Comparison of ENCODE assay signal across 8 cellular contexts in genomic region chr7:114082934-114083647, GRCh38.
DNase-seq lines count a peak whose midpoint lies in the region; ATAC-seq and TF ChIP-seq lines count a peak whose summit lies in the region.

No MANE protein-coding gene starts in this region.

- H3K27ac ChIP-seq in SK-N-SH (ENCODE audit: low read depth in 2 of 2, low read length in 1 of 2) (no peak overlapping the region), lower lobe of right lung (no peak overlapping the region), tibial artery (no peak overlapping the region)

- H3K27me3 ChIP-seq in SK-N-SH (ENCODE audit: insufficient read depth) (peaks cover 86% of the 10 kb centered on the region), lower lobe of right lung (ENCODE audit: low read depth) (peaks cover 65% of the 10 kb centered on the region), tibial artery (peaks cover 0 to 11% of the 10 kb centered on the region in 2 donors)

- H3K36me3 ChIP-seq in SK-N-SH (replicated peaks in 1 of 2; ENCODE audit: control insufficient read depth in 1 of 2, insufficient read depth in 2 of 2, low read length in 1 of 2) (no peaks in the 10 kb centered on the region), lower lobe of right lung (no peaks in the 10 kb centered on the region), tibial artery (no peaks in the 10 kb centered on the region)

- DNase-seq in SK-N-SH (peak; percentile 37), ecto neural progenitor cell (ENCODE audit: low spot score) (peak; percentile 82), lower lobe of right lung (peak; percentile 43), tibial artery (peak in 1 of 2 donors; percentile 23), NCI-H2107 treated with DMSO at 0.1 percent for 48 hours (lab: John Stamatoyannopoulos, UW; ENCODE audit: unreplicated experiment) (no peak), NCI-H128 (lab: John Stamatoyannopoulos, UW; ENCODE audit: unreplicated experiment) (no peak)

- H3K4me3 ChIP-seq in SK-N-SH (ENCODE audit: low read depth in 2 of 2, low read length in 1 of 2) (no peak overlapping the region), lower lobe of right lung (peak overlapping the region; percentile 58), tibial artery (peak overlapping the region; percentile 42 to 86)

- TF ChIP-seq RAD21 in SK-N-SH (IDR thresholded peaks at IDR 0.05; ENCODE audit: low read length) = no peak

- TF ChIP-seq CTCF in SK-N-SH (IDR thresholded peaks at IDR 0.05) = no peak
- TF ChIP-seq CTCF in lower lobe of right lung (IDR thresholded peaks at IDR 0.05) = no peak
- no peak for TF ChIP-seq CTCF in tibial artery (IDR thresholded peaks at IDR 0.05)

- no peaks in the 10 kb centered on the region for H3K9me2 ChIP-seq in SK-N-SH

- no peak overlapping the region for H3K4me2 ChIP-seq in SK-N-SH

- CTCF ChIA-PET in SK-N-SH (lab: Yijun Ruan, JAX) = interaction anchor here (1.0 to 1.4 kb wide), 3 partner anchors 15 to 1597 kb away, joined by 3 read pairs; no protein-coding TSS in a partner anchor

- H3K9ac ChIP-seq in SK-N-SH = no peak overlapping the region

- intact Hi-C loops in lower lobe of right lung (cut with DNase I) (no loop called here), tibial artery (cut with DNase I; ENCODE audit: low total_unique reads) (no loop called here)

- no peak overlapping the region for H2AFZ ChIP-seq in SK-N-SH (ENCODE audit: low read depth)

- H3K4me1 ChIP-seq in SK-N-SH (ENCODE audit: control insufficient read depth in 1 of 2, insufficient read depth in 2 of 2, low read depth in 1 of 2, low read length in 1 of 2) (peaks cover 0 to 3% of the 10 kb centered on the region in 2 experiments; a peak in 1 of 4 replicates), lower lobe of right lung (peaks cover 30% of the 10 kb centered on the region), tibial artery (peaks cover 0 to 44% (median 13%) of the 10 kb centered on the region in 4 donors)

- POLR2A ChIA-PET in SK-N-SH (lab: Yijun Ruan, JAX) = no interaction called here

- no peak for TF ChIP-seq EP300 in SK-N-SH (IDR thresholded peaks at IDR 0.05; ENCODE audit: borderline replicate concordance in 1 of 2, low read depth in 1 of 2, low read length in 1 of 2)

- H3F3A ChIP-seq in SK-N-SH (replicated peaks; ENCODE audit: insufficient read depth) = peaks cover 3% of the 10 kb centered on the region

- 10% methylated on average over 42 of the region's 45 CpGs for WGBS in SK-N-SH (ENCODE audit: low lambda C conversion rate)

- no peaks in the 10 kb centered on the region for H3K9me3 ChIP-seq in SK-N-SH
- no peaks in the 10 kb centered on the region for H3K9me3 ChIP-seq in lower lobe of right lung
- no peaks in the 10 kb centered on the region for H3K9me3 ChIP-seq in tibial artery

- H3K79me2 ChIP-seq in SK-N-SH (ENCODE audit: insufficient read depth) = no peaks in the 10 kb centered on the region

- no peaks in the 10 kb centered on the region for H4K20me1 ChIP-seq in SK-N-SH (ENCODE audit: insufficient read depth)

- ATAC-seq in SK-N-SH treated with all-trans-retinoic acid at 6 μM for 48 hours = no peak
- no peak for ATAC-seq in lower lobe of right lung
- ATAC-seq in GM19023 (IDR thresholded peaks at IDR 0.05; ENCODE audit: unreplicated experiment) = no peak

TF ChIP-seq in SK-N-SH, 30 proteins besides CTCF, POLR2A, EP300 and RAD21:
- TF ChIP-seq POLR2AphosphoS5 (IDR thresholded peaks at IDR 0.05; ENCODE audit: low read depth, low read length) = peak; percentile 43; the same call in 1 of the 2 replicates
- no peak for TF ChIP-seq CHD2 (IDR thresholded peaks at IDR 0.05; ENCODE audit: low read length, partially characterized antibody)
- TF ChIP-seq NRF1 (IDR thresholded peaks at IDR 0.05; ENCODE audit: low read depth, low read length) = no peak
- TF ChIP-seq GABPA (IDR thresholded peaks at IDR 0.05; ENCODE audit: low read depth) = no peak
- TF ChIP-seq, protein P1, sequence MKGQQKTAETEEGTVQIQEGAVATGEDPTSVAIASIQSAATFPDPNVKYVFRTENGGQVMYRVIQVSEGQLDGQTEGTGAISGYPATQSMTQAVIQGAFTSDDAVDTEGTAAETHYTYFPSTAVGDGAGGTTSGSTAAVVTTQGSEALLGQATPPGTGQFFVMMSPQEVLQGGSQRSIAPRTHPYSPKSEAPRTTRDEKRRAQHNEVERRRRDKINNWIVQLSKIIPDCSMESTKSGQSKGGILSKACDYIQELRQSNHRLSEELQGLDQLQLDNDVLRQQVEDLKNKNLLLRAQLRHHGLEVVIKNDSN (IDR thresholded peaks at IDR 0.05; ENCODE audit: borderline replicate concordance, low read depth) = no peak
- TF ChIP-seq JUND (IDR thresholded peaks at IDR 0.05) = no peak
- peak; percentile 66; the same call in 1 of the 2 replicates for TF ChIP-seq EZH2phosphoT487 (IDR thresholded peaks at IDR 0.05; ENCODE audit: borderline replicate concordance, low read depth)

TF ChIP-seq in SK-N-SH treated with all-trans-retinoic acid at 6 μM for 48 hours, 23 proteins besides CTCF, POLR2A, EP300 and RAD21:
- no peak for TF ChIP-seq SNAI2 (CRISPR knock-in tag; IDR thresholded peaks at IDR 0.05)
- TF ChIP-seq CSDC2 (CRISPR knock-in tag; IDR thresholded peaks at IDR 0.05) = no peak
- TF ChIP-seq POU6F1 (CRISPR knock-in tag; IDR thresholded peaks at IDR 0.05; ENCODE audit: borderline replicate concordance, low read depth) = no peak
- TF ChIP-seq, protein P2, sequence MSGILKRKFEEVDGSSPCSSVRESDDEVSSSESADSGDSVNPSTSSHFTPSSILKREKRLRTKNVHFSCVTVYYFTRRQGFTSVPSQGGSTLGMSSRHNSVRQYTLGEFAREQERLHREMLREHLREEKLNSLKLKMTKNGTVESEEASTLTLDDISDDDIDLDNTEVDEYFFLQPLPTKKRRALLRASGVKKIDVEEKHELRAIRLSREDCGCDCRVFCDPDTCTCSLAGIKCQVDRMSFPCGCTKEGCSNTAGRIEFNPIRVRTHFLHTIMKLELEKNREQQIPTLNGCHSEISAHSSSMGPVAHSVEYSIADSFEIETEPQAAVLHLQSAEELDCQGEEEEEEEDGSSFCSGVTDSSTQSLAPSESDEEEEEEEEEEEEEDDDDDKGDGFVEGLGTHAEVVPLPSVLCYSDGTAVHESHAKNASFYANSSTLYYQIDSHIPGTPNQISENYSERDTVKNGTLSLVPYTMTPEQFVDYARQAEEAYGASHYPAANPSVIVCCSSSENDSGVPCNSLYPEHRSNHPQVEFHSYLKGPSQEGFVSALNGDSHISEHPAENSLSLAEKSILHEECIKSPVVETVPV (CRISPR knock-in tag; IDR thresholded peaks at IDR 0.05) = no peak
- no peak for TF ChIP-seq TOX (CRISPR knock-in tag; IDR thresholded peaks at IDR 0.05; ENCODE audit: borderline replicate concordance)
- no peak for TF ChIP-seq RARB (CRISPR knock-in tag; IDR thresholded peaks at IDR 0.05)
- TF ChIP-seq ISL1 (CRISPR knock-in tag; IDR thresholded peaks at IDR 0.05) = no peak
- TF ChIP-seq, protein P3, sequence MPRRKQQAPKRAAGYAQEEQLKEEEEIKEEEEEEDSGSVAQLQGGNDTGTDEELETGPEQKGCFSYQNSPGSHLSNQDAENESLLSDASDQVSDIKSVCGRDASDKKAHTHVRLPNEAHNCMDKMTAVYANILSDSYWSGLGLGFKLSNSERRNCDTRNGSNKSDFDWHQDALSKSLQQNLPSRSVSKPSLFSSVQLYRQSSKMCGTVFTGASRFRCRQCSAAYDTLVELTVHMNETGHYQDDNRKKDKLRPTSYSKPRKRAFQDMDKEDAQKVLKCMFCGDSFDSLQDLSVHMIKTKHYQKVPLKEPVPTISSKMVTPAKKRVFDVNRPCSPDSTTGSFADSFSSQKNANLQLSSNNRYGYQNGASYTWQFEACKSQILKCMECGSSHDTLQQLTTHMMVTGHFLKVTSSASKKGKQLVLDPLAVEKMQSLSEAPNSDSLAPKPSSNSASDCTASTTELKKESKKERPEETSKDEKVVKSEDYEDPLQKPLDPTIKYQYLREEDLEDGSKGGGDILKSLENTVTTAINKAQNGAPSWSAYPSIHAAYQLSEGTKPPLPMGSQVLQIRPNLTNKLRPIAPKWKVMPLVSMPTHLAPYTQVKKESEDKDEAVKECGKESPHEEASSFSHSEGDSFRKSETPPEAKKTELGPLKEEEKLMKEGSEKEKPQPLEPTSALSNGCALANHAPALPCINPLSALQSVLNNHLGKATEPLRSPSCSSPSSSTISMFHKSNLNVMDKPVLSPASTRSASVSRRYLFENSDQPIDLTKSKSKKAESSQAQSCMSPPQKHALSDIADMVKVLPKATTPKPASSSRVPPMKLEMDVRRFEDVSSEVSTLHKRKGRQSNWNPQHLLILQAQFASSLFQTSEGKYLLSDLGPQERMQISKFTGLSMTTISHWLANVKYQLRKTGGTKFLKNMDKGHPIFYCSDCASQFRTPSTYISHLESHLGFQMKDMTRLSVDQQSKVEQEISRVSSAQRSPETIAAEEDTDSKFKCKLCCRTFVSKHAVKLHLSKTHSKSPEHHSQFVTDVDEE (CRISPR knock-in tag; IDR thresholded peaks at IDR 0.05) = no peak
TF ChIP-seq in SK-N-SH treated with all-trans-retinoic acid at 6 μM for 48 hours: peak in this region for 0.

Comparison
In these comparisons a context has a peak if more than half of its experiments do, and no peak if none do; other contexts are left out.
1. DNase-seq: peak in SK-N-SH (single experiment), ecto neural progenitor cell (single experiment) and lower lobe of right lung (single experiment); none in NCI-H2107 treated with DMSO at 0.1 percent for 48 hours (single experiment) and NCI-H128 (single experiment).
2. H3K4me3 ChIP-seq: peak in lower lobe of right lung (single experiment) and tibial artery (2 of 2); none in SK-N-SH (0 of 2).